9 cellular contexts compared by ENCODE assay signal in genomic region chr12:68812553-68813241, GRCh38. TPM values are rescaled to one million over a fixed set of nuclear protein-coding genes. Genes with fewer than 3 reads are reported as not detected.
DNase-seq lines count a peak whose midpoint lies in the region; ATAC-seq and TF ChIP-seq lines count a peak whose summit lies in the region.
"Had no signal": no experiment of that assay in that cellular context is flagged by ENCODE, and none has a peak within 500 bp of the region (broad histone marks: within the 10 kb centered on the region; RNA-seq: fewer than 3 reads in every experiment).

No MANE protein-coding gene starts in this region.

- peaks cover 66 to 89% (median 86%) of the 10 kb centered on the region in 11 experiments for H4K20me1 ChIP-seq in BLaER1 treated with 17β-estradiol and CSF1 and Interleukin-3, amounts not matched to agents 10 nM and 100 nM

- ATAC-seq in natural killer cell, result no peak
- ATAC-seq in GM19328 (IDR thresholded peaks at IDR 0.05; ENCODE audit: unreplicated experiment), result no peak

- peak overlapping the region; percentile 3 to 100 (median 99); a peak in 21 of 22 replicates for H3K27ac ChIP-seq in BLaER1 treated with 17β-estradiol and CSF1 and Interleukin-3, amounts not matched to agents 10 nM and 100 nM

- peak overlapping the region; percentile 10 to 72 for H3K27ac Mint-ChIP-seq in natural killer cell

- no peaks in the 10 kb centered on the region for H3K36me3 Mint-ChIP-seq in natural killer cell

- H3K27me3 Mint-ChIP-seq in natural killer cell (ENCODE audit: low read depth in 2 of 2), result no peaks in the 10 kb centered on the region

- DNase-seq in HFF-Myc (ENCODE audit: extremely low read depth, low read depth) (no peak), astrocyte of the spinal cord (ENCODE audit: low read depth, low spot score) (no peak), natural killer cell (no peak), iPS-NIHi7 (ENCODE audit: extremely low spot score) (no peak), NOMO-1 treated with DMSO at 0.1 percent for 48 hours (lab: John Stamatoyannopoulos, UW; ENCODE audit: unreplicated experiment) (no peak), NCI-H128 (lab: John Stamatoyannopoulos, UW; ENCODE audit: unreplicated experiment) (no peak)
- DNase-seq: NCI-H226 had no signal

- no peaks in the 10 kb centered on the region for H3K27me3 ChIP-seq in BLaER1 treated with 17β-estradiol and CSF1 and Interleukin-3, amounts not matched to agents 10 nM and 100 nM

- peaks cover 24 to 40% of the 10 kb centered on the region in 2 donors for H3K4me1 Mint-ChIP-seq in natural killer cell

- H3K9me3 Mint-ChIP-seq in natural killer cell, result no peaks in the 10 kb centered on the region

- H3K9me3 ChIP-seq in BLaER1 treated with 17β-estradiol and CSF1 and Interleukin-3, amounts not matched to agents 10 nM and 100 nM (replicated peaks in 1 of 11), result peaks cover 0 to 10% (median 7%) of the 10 kb centered on the region in 11 experiments; a peak in 15 of 22 replicates

- peak overlapping the region; percentile 95 to 100 (median 99) for H3K9ac ChIP-seq in BLaER1 treated with 17β-estradiol and CSF1 and Interleukin-3, amounts not matched to agents 10 nM and 100 nM

- peak overlapping the region; percentile 80 to 98 (median 93) for H3K4me2 ChIP-seq in BLaER1 treated with 17β-estradiol and CSF1 and Interleukin-3, amounts not matched to agents 10 nM and 100 nM

- in situ Hi-C loops in astrocyte of the spinal cord (cut with HindIII; ENCODE audit: low sequenced_read_pairs), result no loop called here

- TF ChIP-seq CTCF in HFF-Myc (IDR thresholded peaks at IDR 0.05; ENCODE audit: low read depth, low read length, missing control alignments) (no peak), astrocyte of the spinal cord (IDR thresholded peaks at IDR 0.05; ENCODE audit: low read depth, low read length) (no peak), natural killer cell (IDR thresholded peaks at IDR 0.05) (no peak)

- H3K4me3 ChIP-seq in BLaER1 treated with 17β-estradiol and CSF1 and Interleukin-3, amounts not matched to agents 10 nM and 100 nM, result peak overlapping the region; percentile 74 to 95 (median 88)
- H3K4me3 ChIP-seq in HFF-Myc (replicated peaks; ENCODE audit: low read depth, low read length) (peak overlapping the region; percentile 96), astrocyte of the spinal cord (ENCODE audit: low read depth, low read length) (peak overlapping the region; percentile 21)

- intact Hi-C loops in natural killer cell (cut with micrococcal nuclease), result no loop called here

- peaks cover 41 to 60% (median 54%) of the 10 kb centered on the region in 10 experiments for H3K4me1 ChIP-seq in BLaER1 treated with 17β-estradiol and CSF1 and Interleukin-3, amounts not matched to agents 10 nM and 100 nM

- H3K4me3 Mint-ChIP-seq in natural killer cell, result no peak overlapping the region

- H3K36me3 ChIP-seq in BLaER1 treated with 17β-estradiol and CSF1 and Interleukin-3, amounts not matched to agents 10 nM and 100 nM, result peaks cover 82 to 88% (median 86%) of the 10 kb centered on the region in 11 experiments

RNA-seq across cellular contexts. Expression of gene MDM2, which starts 4.7 kb away (rescaled TPM):
- total RNA-seq in natural killer cell, result 100 to 1,000 TPM; 130 to 143 (median 132) TPM

Comparison
In these comparisons a context has a peak if more than half of its experiments do, and no peak if none do; other contexts are left out.
1. H3K4me3 ChIP-seq: peak in every context shown above with its lines; median percentile 96 in HFF-Myc; 88 in BLaER1 treated with 17β-estradiol and CSF1 and Interleukin-3, amounts not matched to agents 10 nM and 100 nM; 21 in astrocyte of the spinal cord.